14 cellular contexts compared by ENCODE assay signal in the genomic region with DNA sequence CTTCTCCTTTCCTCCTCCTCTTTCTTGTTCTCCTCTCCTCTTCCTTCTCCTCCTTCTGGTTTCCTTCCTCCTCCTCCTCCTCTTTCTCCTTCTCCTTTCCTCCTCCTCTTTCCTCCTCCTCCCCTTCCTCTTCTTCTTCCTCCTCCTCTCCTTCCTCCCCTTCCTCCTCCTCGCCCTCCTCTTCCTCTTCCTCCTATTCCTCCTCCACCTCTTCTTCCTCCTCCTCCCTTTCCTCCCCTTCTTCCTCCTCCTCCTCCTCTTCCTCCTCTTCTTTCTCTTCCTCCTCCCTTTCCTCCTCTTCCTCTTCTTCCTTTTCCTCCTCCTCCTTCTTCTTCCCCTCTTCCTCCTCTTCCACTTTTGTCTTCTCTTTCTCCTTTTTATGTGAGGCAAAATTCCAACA. TPM values are rescaled to one million over a fixed set of nuclear protein-coding genes. Genes with fewer than 3 reads are reported as not detected.
"Had no signal": no experiment of that assay in that cellular context is flagged by ENCODE, and none has a peak within 500 bp of the region (broad histone marks: within the 10 kb centered on the region; RNA-seq: fewer than 3 reads in every experiment).

No MANE protein-coding gene starts in this region.

- DNase-seq: activated CD4-positive, alpha-beta T cell treated with anti-CD3 and anti-CD28 coated beads for 1 hour; activated naive CD4-positive, alpha-beta T cell treated with anti-CD3 and anti-CD28 coated beads for 36 hours; activated T-cell treated with anti-CD3 and anti-CD28 coated beads, Interleukin-2, amount 50 U/mL, for 4 hours; amygdala; erythroblast; hippocampal formation; Right ventricle myocardium superior; SK-N-SH; upper lobe of left lung had no signal

- H3K9me3 ChIP-seq: right atrium auricular region, SK-N-SH, suprapubic skin, upper lobe of left lung had no signal

- H3K36me3 Mint-ChIP-seq: brain had no signal

- H3K27ac Mint-ChIP-seq: brain had no signal

- H3K4me3 Mint-ChIP-seq: activated naive CD4-positive, alpha-beta T cell treated with anti-CD3 and anti-CD28 coated beads for 36 hours; activated T-cell treated with anti-CD3 and anti-CD28 coated beads, Interleukin-2, amount 50 U/mL, for 4 hours; brain had no signal

- H3K27ac ChIP-seq: right atrium auricular region, suprapubic skin, upper lobe of left lung had no signal

- H3K9me3 Mint-ChIP-seq: activated naive CD4-positive, alpha-beta T cell treated with anti-CD3 and anti-CD28 coated beads for 36 hours; activated T-cell treated with anti-CD3 and anti-CD28 coated beads, Interleukin-2, amount 50 U/mL, for 4 hours had no signal

- H3K27me3 ChIP-seq: right atrium auricular region, upper lobe of left lung had no signal

- ATAC-seq: activated T-cell treated with anti-CD3 and anti-CD28 coated beads, Interleukin-2, amount 50 U/mL, for 4 hours had no signal

- H3K4me1 Mint-ChIP-seq: brain had no signal

RNA-seq across cellular contexts. Expression of a gene that starts 55.0 kb away (rescaled TPM):
- total RNA-seq: kidney epithelial cell, right atrium auricular region, smooth muscle cell, suprapubic skin had no signal
- polyA plus RNA-seq: smooth muscle cell had no signal

RNA-seq across cellular contexts. Expression of a gene that starts 59.9 kb away (rescaled TPM):
- total RNA-seq: smooth muscle cell had no signal
- polyA plus RNA-seq: smooth muscle cell had no signal
